ENCODE assay signal across 12 cellular contexts in genomic region chr1:210447456-210448057, GRCh38.
"Had no signal": no experiment of that assay in that cellular context is flagged by ENCODE, and none has a peak within 500 bp of the region (broad histone marks: within the 10 kb centered on the region; RNA-seq: fewer than 3 reads in every experiment).

No MANE protein-coding gene starts in this region.

- H3K27ac ChIP-seq: SK-N-MC, transverse colon had no signal

- H3K9me3 ChIP-seq: transverse colon had no signal

- H3K4me1 ChIP-seq: transverse colon had no signal

- H3K27me3 ChIP-seq: transverse colon had no signal

- H3K27ac Mint-ChIP-seq: activated B cell treated with CpG ODN at 0.5 μM for 24 hours; T-helper 1 cell treated with Interleukin-12 subunit alpha and Interleukin-12 subunit beta and Interleukin-4 antibody, amounts not matched to agents 30 μg/mL and 1 μg/mL, for 36 hours had no signal

- DNase-seq: activated B cell treated with CpG ODN at 0.5 μM for 24 hours; activated naive CD4-positive, alpha-beta T cell treated with Interleukin-2 at 50 U/mL for 16 hours; activated T-cell treated with anti-CD3 and anti-CD28 coated beads, Interleukin-2, amount 50 U/mL, for 48 hours; amniotic stem cell; left cardiac atrium; right cardiac atrium; transverse colon had no signal

- ATAC-seq: naive thymus-derived CD8-positive, alpha-beta T cell had no signal

- H3K9me3 Mint-ChIP-seq: activated B cell treated with CpG ODN at 0.5 μM for 24 hours; activated CD4-positive, alpha-beta T cell treated with anti-CD3 and anti-CD28 coated beads, Interleukin-2, amount 10 ng/mL, durations not matched to agents 7 days and 5 days; naive thymus-derived CD8-positive, alpha-beta T cell; T-helper 1 cell treated with Interleukin-12 subunit alpha and Interleukin-12 subunit beta and Interleukin-4 antibody, amounts not matched to agents 30 μg/mL and 1 μg/mL, for 36 hours had no signal

- H3K4me3 ChIP-seq: lung, SK-N-MC, transverse colon had no signal

- H3K27me3 Mint-ChIP-seq: activated B cell treated with CpG ODN at 0.5 μM for 24 hours had no signal

- H3K36me3 ChIP-seq: transverse colon had no signal

- H3K4me3 Mint-ChIP-seq: activated B cell treated with CpG ODN at 0.5 μM for 24 hours; activated CD4-positive, alpha-beta T cell treated with anti-CD3 and anti-CD28 coated beads, Interleukin-2, amount 10 ng/mL, durations not matched to agents 7 days and 5 days had no signal
